Comparison of ENCODE assay signal across 1 cellular context in genomic region chr3:136194409-136195257, GRCh38.
A peak's percentile ranks its signal among the peaks of the same experiment; 100 is the strongest.
TF ChIP-seq lines count a peak whose summit lies in the region.

No MANE protein-coding gene starts in this region.

TF ChIP-seq in K562, 482 proteins besides CTCF, POLR2A, EP300 and RAD21 (continued from another document):
- TF ChIP-seq ZNF407 (IDR thresholded peaks at IDR 0.05; ENCODE audit: low read depth) (no peak), FOSL1 (tag; conservative IDR thresholded peaks at IDR 0.05) (no peak), TEAD2 (tag; IDR thresholded peaks at IDR 0.05) (no peak), USF1 (CRISPR knock-in tag; IDR thresholded peaks at IDR 0.05) (no peak), ZNF707 (CRISPR knock-in tag; conservative IDR thresholded peaks at IDR 0.05) (no peak), FOXO4 (CRISPR knock-in tag; IDR thresholded peaks at IDR 0.05) (no peak), SRSF3 (IDR thresholded peaks at IDR 0.05; ENCODE audit: insufficient read depth, low read length) (no peak), PHB2 (IDR thresholded peaks at IDR 0.05; ENCODE audit: low read depth) (no peak), ZNF23 (CRISPR knock-in tag; IDR thresholded peaks at IDR 0.05) (no peak), SAP30 (IDR thresholded peaks at IDR 0.05; ENCODE audit: borderline replicate concordance, insufficient read depth, low read depth, low read length, poor library complexity, severe bottlenecking) (peak; percentile 34), ZBTB7A (IDR thresholded peaks at IDR 0.05; ENCODE audit: borderline replicate concordance, control insufficient read depth, low read depth, low read length) (peak; percentile 69; the same call in 1 of the 2 replicates), PCBP1 (IDR thresholded peaks at IDR 0.05; ENCODE audit: low read depth, low read length, poor library complexity, severe bottlenecking) (no peak)
